8 cellular contexts compared by ENCODE assay signal in the genomic region with DNA sequence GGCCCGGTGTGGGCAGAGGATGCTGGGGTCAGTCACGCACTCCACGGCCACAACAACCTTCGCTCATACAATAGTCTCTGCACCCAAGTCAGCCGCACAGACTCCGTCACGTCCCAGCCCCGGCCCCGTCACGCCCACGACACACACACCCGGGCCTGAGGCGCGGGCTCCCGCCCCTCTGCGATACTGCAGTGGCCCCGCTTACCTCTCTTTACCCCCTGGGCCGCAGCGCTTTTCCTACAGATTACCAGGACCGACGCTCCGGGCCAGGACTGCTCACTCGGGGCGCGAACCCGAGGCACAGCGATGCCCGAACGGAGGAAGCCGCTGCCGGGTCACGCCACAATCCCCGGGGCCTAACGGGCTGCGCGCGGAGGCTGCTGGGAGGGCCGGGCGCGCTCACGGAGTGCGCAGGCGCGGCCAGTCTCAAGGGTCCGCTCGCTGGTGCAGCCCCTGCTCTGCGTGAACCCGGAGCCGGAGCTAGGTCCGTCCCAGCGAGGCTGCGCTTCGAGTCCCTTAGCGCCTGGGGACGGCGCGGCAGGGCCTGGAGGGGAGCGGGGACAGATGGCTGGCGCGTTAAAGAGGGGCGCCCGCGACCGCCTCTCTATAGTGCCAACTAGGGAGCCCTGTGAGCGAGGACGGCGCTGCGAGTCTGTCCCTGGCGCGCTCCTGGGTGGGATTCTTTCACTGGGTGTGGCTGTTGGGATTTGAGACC. TPM values are rescaled to one million over a fixed set of nuclear protein-coding genes. Genes with fewer than 3 reads are reported as not detected.
DNase-seq lines count a peak whose midpoint lies in the region; ATAC-seq and TF ChIP-seq lines count a peak whose summit lies in the region.

A gene (minus strand): TSS at position 358 of the 715 bp plus-strand sequence. CDS start 8,855 bp downstream, outside the sequence.

- intact Hi-C loops in thyroid gland (cut with DNase I): no loop called here

- H3K27ac Mint-ChIP-seq in CD4-positive, CD25-positive, alpha-beta regulatory T cell: peak within 1 kb of the TSS; percentile 93 to 97 (median 96)
- peak within 1 kb of the TSS; percentile 92 for H3K27ac Mint-ChIP-seq in activated naive CD8-positive, alpha-beta T cell

- H3K36me3 Mint-ChIP-seq in CD4-positive, CD25-positive, alpha-beta regulatory T cell: peaks cover 21% of the 10 kb centered on the region
- H3K36me3 Mint-ChIP-seq in activated naive CD8-positive, alpha-beta T cell: peaks cover 24% of the 10 kb centered on the region

- 1% methylated on average over 19 to 47 of the region's 70 CpGs for WGBS in thyroid gland, 2 donors

- peaks cover 9 to 27% of the 10 kb centered on the region in 2 experiments for H3K9me3 ChIP-seq in CD4-positive, CD25-positive, alpha-beta regulatory T cell (ENCODE audit: control insufficient read depth in 2 of 2, low read length in 2 of 2)
- H3K9me3 ChIP-seq in cardiac muscle cell (ENCODE audit: low read depth) (no peaks in the 10 kb centered on the region), parathyroid adenoma (ENCODE audit: control insufficient read depth, low read length) (no peaks in the 10 kb centered on the region), thyroid gland (no peaks in the 10 kb centered on the region)

- H3K36me3 ChIP-seq in CD4-positive, CD25-positive, alpha-beta regulatory T cell (ENCODE audit: control insufficient read depth, insufficient read depth, low read length): no peaks in the 10 kb centered on the region
- H3K36me3 ChIP-seq in cardiac muscle cell (no peaks in the 10 kb centered on the region), parathyroid adenoma (ENCODE audit: control insufficient read depth, insufficient read depth, low read length) (no peaks in the 10 kb centered on the region), thyroid gland (no peaks in the 10 kb centered on the region)

- peaks cover 17% of the 10 kb centered on the region for H3K27me3 Mint-ChIP-seq in CD4-positive, CD25-positive, alpha-beta regulatory T cell
- peaks cover 16% of the 10 kb centered on the region for H3K27me3 Mint-ChIP-seq in activated naive CD8-positive, alpha-beta T cell

- TF ChIP-seq CTCF in GM20000 (IDR thresholded peaks at IDR 0.05; ENCODE audit: extremely low read depth, missing control alignments) (no peak), cardiac muscle cell (IDR thresholded peaks at IDR 0.05; ENCODE audit: low read depth, low read length) (peak; percentile 5), parathyroid adenoma (IDR thresholded peaks at IDR 0.05) (no peak), thyroid gland (IDR thresholded peaks at IDR 0.05) (no peak)

- peaks cover 4% of the 10 kb centered on the region for H3K27me3 ChIP-seq in CD4-positive, CD25-positive, alpha-beta regulatory T cell (ENCODE audit: control insufficient read depth, insufficient read depth, low read length)
- peaks cover 34% of the 10 kb centered on the region for H3K27me3 ChIP-seq in cardiac muscle cell
- no peaks in the 10 kb centered on the region for H3K27me3 ChIP-seq in parathyroid adenoma (ENCODE audit: control insufficient read depth, insufficient read depth, low read length)
- H3K27me3 ChIP-seq in thyroid gland: no peaks in the 10 kb centered on the region

- peak within 1 kb of the TSS; percentile 78 for H3K4me3 ChIP-seq in CD4-positive, CD25-positive, alpha-beta regulatory T cell (ENCODE audit: low read depth, low read length)
- H3K4me3 ChIP-seq in Jurkat, Clone E6-1 (ENCODE audit: low read length): peak within 1 kb of the TSS; percentile 83
- H3K4me3 ChIP-seq in cardiac muscle cell (peak within 1 kb of the TSS; percentile 70), parathyroid adenoma (ENCODE audit: low read depth, low read length) (peak within 1 kb of the TSS; percentile 83), thyroid gland (replicated peaks in 1 of 3) (peak within 1 kb of the TSS; percentile 62 to 75 (median 63))

- ATAC-seq in CD4-positive, CD25-positive, alpha-beta regulatory T cell (ENCODE audit: low read depth in 2 of 2): peak; percentile 87 to 92

- H3K27ac ChIP-seq in CD4-positive, CD25-positive, alpha-beta regulatory T cell (ENCODE audit: insufficient read depth, low read length, poor library complexity, severe bottlenecking): peak within 1 kb of the TSS; percentile 72
- H3K27ac ChIP-seq in cardiac muscle cell (peak within 1 kb of the TSS; percentile 95), parathyroid adenoma (peak within 1 kb of the TSS; percentile 29), thyroid gland (peak within 1 kb of the TSS; percentile 48 to 93 (median 86))

- peaks cover 0 to 38% (median 7%) of the 10 kb centered on the region in 4 donors for H3K4me1 Mint-ChIP-seq in CD4-positive, CD25-positive, alpha-beta regulatory T cell
- peaks cover 22% of the 10 kb centered on the region for H3K4me1 Mint-ChIP-seq in activated naive CD8-positive, alpha-beta T cell (ENCODE audit: low read depth)

- H3K4me2 ChIP-seq in parathyroid adenoma (ENCODE audit: low read length): peak within 1 kb of the TSS; percentile 97

- TF ChIP-seq POLR2A in thyroid gland (IDR thresholded peaks at IDR 0.05): peak in 1 of 2 donors; percentile 75

- peaks cover 0 to 22% (median 12%) of the 10 kb centered on the region in 7 donors for H3K9me3 Mint-ChIP-seq in CD4-positive, CD25-positive, alpha-beta regulatory T cell
- peaks cover 7% of the 10 kb centered on the region for H3K9me3 Mint-ChIP-seq in activated naive CD8-positive, alpha-beta T cell (ENCODE audit: low read depth)

- peaks cover 14% of the 10 kb centered on the region for H3K4me1 ChIP-seq in CD4-positive, CD25-positive, alpha-beta regulatory T cell (ENCODE audit: control insufficient read depth, insufficient read depth, low read length, poor library complexity, severe bottlenecking)
- H3K4me1 ChIP-seq in cardiac muscle cell (ENCODE audit: low read depth): peaks cover 5% of the 10 kb centered on the region
- H3K4me1 ChIP-seq in parathyroid adenoma: no peaks in the 10 kb centered on the region
- peaks cover 9 to 10% of the 10 kb centered on the region in 2 donors for H3K4me1 ChIP-seq in thyroid gland

- no peak within 1 kb of the TSS for H3K9ac ChIP-seq in parathyroid adenoma

- H3K4me3 Mint-ChIP-seq in CD4-positive, CD25-positive, alpha-beta regulatory T cell: peak within 1 kb of the TSS; percentile 90 to 96 (median 94)
- peak within 1 kb of the TSS; percentile 92 for H3K4me3 Mint-ChIP-seq in activated naive CD8-positive, alpha-beta T cell

- peak within 1 kb of the TSS; percentile 62 for H2AFZ ChIP-seq in parathyroid adenoma

- H3K79me2 ChIP-seq in parathyroid adenoma: no peaks in the 10 kb centered on the region

- peak; percentile 25 to 80 (median 73) for DNase-seq in CD4-positive, CD25-positive, alpha-beta regulatory T cell
- DNase-seq in GM20000 (ENCODE audit: low spot score): peak; percentile 95
- peak; percentile 75 for DNase-seq in Jurkat, Clone E6-1 (ENCODE audit: low read depth, low spot score)
- DNase-seq in SK-N-DZ (ENCODE audit: low spot score): peak; percentile 86
- DNase-seq in cardiac muscle cell (ENCODE audit: low read depth in 1 of 2, low spot score in 1 of 2): peak; percentile 90 to 93
- peak; percentile 81 to 84 for DNase-seq in thyroid gland

RNA-seq across cellular contexts. Expression of the gene that starts here (rescaled TPM):
- 2.9 TPM for total RNA-seq in CD4-positive, CD25-positive, alpha-beta regulatory T cell
- polyA plus RNA-seq in CD4-positive, CD25-positive, alpha-beta regulatory T cell: 10 to 100 TPM in 2 of 4 donors, 1 to 10 TPM in 2; 5.4 to 14.4 (median 9.0) TPM
- polyA plus RNA-seq in Jurkat, Clone E6-1 (2012; ENCODE audit: insufficient read depth, insufficient read length): 5.3 TPM
- 6.4 and 7.5 TPM in 2 replicates for polyA plus RNA-seq in SK-N-DZ (2014; cell fraction: cytosol; rRNA removed)
- polyA plus RNA-seq in SK-N-DZ (2014; cell fraction: nucleus; rRNA removed): 7.0 and 10.3 TPM in 2 replicates
- 9.0 and 10.2 TPM in 2 replicates for total RNA-seq in cardiac muscle cell
- 18.4 and 19.4 TPM in 2 replicates for polyA plus RNA-seq in cardiac muscle cell
- total RNA-seq in thyroid gland: 10 to 100 TPM in 1 of 4 donors, 1 to 10 TPM in 3; 8.2 to 11.0 (median 9.1) TPM

Comparison
In these comparisons a context has a peak if more than half of its experiments do, and no peak if none do; other contexts are left out.
1. Peak in every context shown above with its lines: DNase-seq, ATAC-seq, H3K4me3 ChIP-seq and H3K27ac ChIP-seq.
2. H3K27ac ChIP-seq: peak in every context shown above with its lines; median percentile 95 in cardiac muscle cell; 86 in thyroid gland; 72 in CD4-positive, CD25-positive, alpha-beta regulatory T cell; 29 in parathyroid adenoma.